Comparison of ENCODE assay signal across 12 cellular contexts in the genomic region with DNA sequence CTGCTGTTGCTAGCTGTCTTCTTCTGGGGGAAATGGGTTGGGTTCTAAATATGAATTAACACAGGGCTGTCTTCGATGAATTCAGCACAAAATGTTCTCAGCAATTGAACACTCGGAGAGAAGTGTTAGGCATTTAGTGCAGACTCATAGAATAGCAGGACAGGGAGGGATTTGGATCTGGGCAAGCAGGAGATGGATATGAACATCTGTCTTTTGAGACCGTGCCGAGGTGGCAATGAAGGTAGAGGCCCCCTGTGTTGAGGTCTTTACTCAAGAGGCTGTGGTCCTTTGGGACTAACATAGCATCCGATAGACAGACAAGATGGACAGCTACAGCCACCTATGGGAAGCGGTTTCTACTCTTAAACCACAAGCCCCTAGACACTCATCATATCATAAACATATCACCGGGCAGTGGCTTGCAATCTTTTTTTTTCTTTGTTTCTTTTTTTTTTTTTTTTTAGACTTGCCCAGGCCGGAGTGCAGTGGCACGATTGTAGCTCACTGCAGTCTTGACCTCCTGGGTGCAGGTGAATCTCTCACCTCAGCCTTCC. TPM values are rescaled to one million over a fixed set of nuclear protein-coding genes. Genes with fewer than 3 reads are reported as not detected.
DNase-seq lines count a peak whose midpoint lies in the region; ATAC-seq lines count a peak whose summit lies in the region.
"Had no signal": no experiment of that assay in that cellular context is flagged by ENCODE, and none has a peak within 500 bp of the region (broad histone marks: within the 10 kb centered on the region; RNA-seq: fewer than 3 reads in every experiment).

No MANE protein-coding gene starts in this region.

- no peak for ATAC-seq in CD4-positive, CD25-positive, alpha-beta regulatory T cell (ENCODE audit: low read depth in 2 of 2)
- ATAC-seq in HG02678 (IDR thresholded peaks at IDR 0.05; ENCODE audit: unreplicated experiment) (peak; percentile 30), naive B cell (ENCODE audit: low read depth in 2 of 2) (no peak), GM18870 (IDR thresholded peaks at IDR 0.05; ENCODE audit: unreplicated experiment) (no peak)

- H3K27ac ChIP-seq in CD4-positive, CD25-positive, alpha-beta regulatory T cell (ENCODE audit: insufficient read depth, low read length, poor library complexity, severe bottlenecking) = peak overlapping the region; percentile 72

- no peaks in the 10 kb centered on the region for H3K27me3 ChIP-seq in CD4-positive, CD25-positive, alpha-beta regulatory T cell (ENCODE audit: control insufficient read depth, insufficient read depth, low read length)

- peak overlapping the region; percentile 88 to 89 (median 89) for H3K27ac Mint-ChIP-seq in CD4-positive, CD25-positive, alpha-beta regulatory T cell
- H3K27ac Mint-ChIP-seq in activated T-helper 1 cell treated with anti-CD3 and anti-CD28 coated beads, Interleukin-12 subunit alpha, Interleukin-12 subunit beta, Interleukin-2, Interleukin-4 antibody, amounts not matched to agents 30 ng/mL and 10 ng/mL and 1 ng/mL, durations not matched to agents 14 hours and 24 hours and 36 hours = peak overlapping the region; percentile 99
- H3K27ac Mint-ChIP-seq in naive B cell = peak overlapping the region in 5 of 6 donors; percentile 3 to 76 (median 33)

- H3K4me1 ChIP-seq in CD4-positive, CD25-positive, alpha-beta regulatory T cell (ENCODE audit: control insufficient read depth, insufficient read depth, low read length, poor library complexity, severe bottlenecking) = peaks cover 89% of the 10 kb centered on the region

- H3K4me3 Mint-ChIP-seq in CD4-positive, CD25-positive, alpha-beta regulatory T cell = peak overlapping the region; percentile 72 to 99 (median 82)
- peak overlapping the region; percentile 99 for H3K4me3 Mint-ChIP-seq in activated T-helper 1 cell treated with anti-CD3 and anti-CD28 coated beads, Interleukin-12 subunit alpha, Interleukin-12 subunit beta, Interleukin-2, Interleukin-4 antibody, amounts not matched to agents 30 ng/mL and 10 ng/mL and 1 ng/mL, durations not matched to agents 14 hours and 24 hours and 36 hours
- H3K4me3 Mint-ChIP-seq in naive B cell = peak overlapping the region in 7 of 8 donors; percentile 34 to 84 (median 73)

- no peaks in the 10 kb centered on the region for H3K27me3 Mint-ChIP-seq in CD4-positive, CD25-positive, alpha-beta regulatory T cell
- no peaks in the 10 kb centered on the region for H3K27me3 Mint-ChIP-seq in activated T-helper 1 cell treated with anti-CD3 and anti-CD28 coated beads, Interleukin-12 subunit alpha, Interleukin-12 subunit beta, Interleukin-2, Interleukin-4 antibody, amounts not matched to agents 30 ng/mL and 10 ng/mL and 1 ng/mL, durations not matched to agents 14 hours and 24 hours and 36 hours (ENCODE audit: insufficient read depth)
- H3K27me3 Mint-ChIP-seq in naive B cell = no peaks in the 10 kb centered on the region

- intact Hi-C loops in activated T-helper 1 cell treated with anti-CD3 and anti-CD28 coated beads, Interleukin-12 subunit alpha, Interleukin-12 subunit beta, Interleukin-2, Interleukin-4 antibody, amounts not matched to agents 30 ng/mL and 10 ng/mL and 1 ng/mL, durations not matched to agents 14 hours and 24 hours and 36 hours (cut with micrococcal nuclease) = loop anchor here (1.0 to 2.0 kb wide), 5 partner anchors 12 to 1161 kb away; a partner anchor contains a TSS

- H3K36me3 ChIP-seq in CD4-positive, CD25-positive, alpha-beta regulatory T cell (ENCODE audit: control insufficient read depth, insufficient read depth, low read length) = peaks cover 13% of the 10 kb centered on the region

- peak overlapping the region; percentile 70 for H3K4me3 ChIP-seq in CD4-positive, CD25-positive, alpha-beta regulatory T cell (ENCODE audit: low read depth, low read length)
- H3K4me3 ChIP-seq: psoas muscle had no signal

- H3K4me1 Mint-ChIP-seq in CD4-positive, CD25-positive, alpha-beta regulatory T cell = peaks cover 21 to 97% (median 75%) of the 10 kb centered on the region in 4 donors
- peaks cover 96% of the 10 kb centered on the region for H3K4me1 Mint-ChIP-seq in activated T-helper 1 cell treated with anti-CD3 and anti-CD28 coated beads, Interleukin-12 subunit alpha, Interleukin-12 subunit beta, Interleukin-2, Interleukin-4 antibody, amounts not matched to agents 30 ng/mL and 10 ng/mL and 1 ng/mL, durations not matched to agents 14 hours and 24 hours and 36 hours (ENCODE audit: low read depth)
- peaks cover 66 to 94% (median 90%) of the 10 kb centered on the region in 3 donors for H3K4me1 Mint-ChIP-seq in naive B cell

- H3K36me3 Mint-ChIP-seq in CD4-positive, CD25-positive, alpha-beta regulatory T cell = peaks cover 32% of the 10 kb centered on the region
- H3K36me3 Mint-ChIP-seq in activated T-helper 1 cell treated with anti-CD3 and anti-CD28 coated beads, Interleukin-12 subunit alpha, Interleukin-12 subunit beta, Interleukin-2, Interleukin-4 antibody, amounts not matched to agents 30 ng/mL and 10 ng/mL and 1 ng/mL, durations not matched to agents 14 hours and 24 hours and 36 hours (ENCODE audit: low read depth) = peaks cover 78% of the 10 kb centered on the region
- H3K36me3 Mint-ChIP-seq in naive B cell = peaks cover 10 to 17% of the 10 kb centered on the region in 2 donors

- H3K9me3 Mint-ChIP-seq in CD4-positive, CD25-positive, alpha-beta regulatory T cell = peaks cover 0 to 1% (median 0%) of the 10 kb centered on the region in 7 donors
- H3K9me3 Mint-ChIP-seq in activated T-helper 1 cell treated with anti-CD3 and anti-CD28 coated beads, Interleukin-12 subunit alpha, Interleukin-12 subunit beta, Interleukin-2, Interleukin-4 antibody, amounts not matched to agents 30 ng/mL and 10 ng/mL and 1 ng/mL, durations not matched to agents 14 hours and 24 hours and 36 hours = peaks cover 7% of the 10 kb centered on the region
- H3K9me3 Mint-ChIP-seq in naive B cell = peaks cover 0 to 7% (median 0%) of the 10 kb centered on the region in 7 donors

- no peaks in the 10 kb centered on the region for H3K9me3 ChIP-seq in CD4-positive, CD25-positive, alpha-beta regulatory T cell (ENCODE audit: control insufficient read depth in 2 of 2, low read length in 2 of 2)
- H3K9me3 ChIP-seq: psoas muscle had no signal

- DNase-seq in CD4-positive, CD25-positive, alpha-beta regulatory T cell = no peak
- no peak for DNase-seq in activated T-helper 1 cell treated with anti-CD3 and anti-CD28 coated beads, Interleukin-12 subunit alpha, Interleukin-12 subunit beta, Interleukin-2, Interleukin-4 antibody, amounts not matched to agents 30 ng/mL and 10 ng/mL and 1 ng/mL, durations not matched to agents 14 hours and 24 hours and 36 hours (ENCODE audit: low spot score)
- no peak for DNase-seq in naive B cell
- no peak for DNase-seq in HPDE6-E6E7 (ENCODE audit: extremely low spot score)
- no peak for DNase-seq in amniotic stem cell (lab: John Stamatoyannopoulos, UW)
- no peak for DNase-seq in hepatic stellate cell (ENCODE audit: low spot score)
- DNase-seq: activated CD4-positive, alpha-beta T cell treated with anti-CD3 and anti-CD28 coated beads for 48 hours; foreskin melanocyte; psoas muscle had no signal

RNA-seq across cellular contexts. Expression of a gene that starts 6.7 kb away (rescaled TPM):
- 286 TPM for total RNA-seq in CD4-positive, CD25-positive, alpha-beta regulatory T cell
- 100 to 1,000 TPM; 291 to 459 (median 385) TPM for polyA plus RNA-seq in CD4-positive, CD25-positive, alpha-beta regulatory T cell
- 421 and 437 TPM in 2 replicates for total RNA-seq in activated T-helper 1 cell treated with anti-CD3 and anti-CD28 coated beads, Interleukin-12 subunit alpha, Interleukin-12 subunit beta, Interleukin-2, Interleukin-4 antibody, amounts not matched to agents 30 ng/mL and 10 ng/mL and 1 ng/mL, durations not matched to agents 14 hours and 24 hours and 36 hours
- polyA plus RNA-seq in naive B cell (ENCODE audit: low read depth in 6 of 6) = 100 to 1,000 TPM in 4 of 6 donors, 10 to 100 TPM in 2; 85.3 to 132 (median 119) TPM

RNA-seq across cellular contexts. Expression of a gene that starts 54.0 kb away (rescaled TPM):
- total RNA-seq in CD4-positive, CD25-positive, alpha-beta regulatory T cell = not detected
- not detected for polyA plus RNA-seq in CD4-positive, CD25-positive, alpha-beta regulatory T cell
- 0.65 TPM in 1 of 2 replicates, not detected in the other for total RNA-seq in activated T-helper 1 cell treated with anti-CD3 and anti-CD28 coated beads, Interleukin-12 subunit alpha, Interleukin-12 subunit beta, Interleukin-2, Interleukin-4 antibody, amounts not matched to agents 30 ng/mL and 10 ng/mL and 1 ng/mL, durations not matched to agents 14 hours and 24 hours and 36 hours
- polyA plus RNA-seq in naive B cell (ENCODE audit: low read depth in 6 of 6) = 1 to 10 TPM in 1 of 6 donors, under 1 TPM in 3, not detected in 2; 0.58 to 2.8 (median 0.66) TPM
- total RNA-seq: NCI-H460 had no signal

Comparison
In these comparisons a context has a peak if more than half of its experiments do, and no peak if none do; other contexts are left out.
1. H3K27ac Mint-ChIP-seq: peak in every context shown above with its lines; median percentile 99 in activated T-helper 1 cell treated with anti-CD3 and anti-CD28 coated beads, Interleukin-12 subunit alpha, Interleukin-12 subunit beta, Interleukin-2, Interleukin-4 antibody, amounts not matched to agents 30 ng/mL and 10 ng/mL and 1 ng/mL, durations not matched to agents 14 hours and 24 hours and 36 hours; 89 in CD4-positive, CD25-positive, alpha-beta regulatory T cell; 33 in naive B cell.